In genomic region chr22:18077639-18078328, GRCh38 we compare ENCODE assay signal across 8 cellular contexts. TPM values are rescaled to one million over a fixed set of nuclear protein-coding genes. Genes with fewer than 3 reads are reported as not detected.
A peak's percentile ranks its signal among the peaks of the same experiment; 100 is the strongest.
DNase-seq lines count a peak whose midpoint lies in the region; ATAC-seq, FAIRE-seq and TF ChIP-seq lines count a peak whose summit lies in the region.

PEX26 (plus strand) TSS chr22:18077990; CDS start chr22:18078377, 387 bp downstream.

- peak within 1 kb of the TSS; percentile 69 for H3K27ac ChIP-seq in epithelial cell of prostate

- TF ChIP-seq CTCF in D721Med (IDR thresholded peaks at IDR 0.05; ENCODE audit: insufficient read depth, missing control alignments) = no peak

- FAIRE-seq in D721Med (lab: Jason Lieb, UNC) = no peak

- ATAC-seq in GM21515 (IDR thresholded peaks at IDR 0.05; ENCODE audit: unreplicated experiment) = peak; percentile 92

- DNase-seq in D721Med (ENCODE audit: insufficient read length, low spot score) (peak; percentile 79), HuH-7.5 (ENCODE audit: low spot score) (peak; percentile 92), OCI-M2 (lab: John Stamatoyannopoulos, UW; ENCODE audit: unreplicated experiment) (peak; percentile 37), activated T-cell treated with anti-CD3 and anti-CD28 coated beads for 48 hours (ENCODE audit: low read depth) (peak; percentile 91), epithelial cell of prostate (ENCODE audit: low read depth, low spot score) (peak; percentile 79), mucosa of gallbladder (ENCODE audit: low spot score) (peak; percentile 96)
- DNase-seq in stimulated activated CD8-positive, alpha-beta memory T cell treated with anti-CD3 and anti-CD28 coated beads, Interleukin-4, amount 100 ng/mL, for 4 hours (ENCODE audit: low read depth in 2 of 2, low spot score in 1 of 2) = peak; percentile 85 to 89

RNA-seq across cellular contexts. Expression of gene PEX26, which starts in this region (rescaled TPM):
- total RNA-seq in mucosa of gallbladder = 51.5 TPM

Comparison
In these comparisons a context has a peak if more than half of its experiments do, and no peak if none do; other contexts are left out.
1. Peak in every context shown above with its lines: DNase-seq, ATAC-seq and H3K27ac ChIP-seq.
2. DNase-seq: peak in every context shown above with its lines; median percentile 96 in mucosa of gallbladder; 92 in HuH-7.5; 91 in activated T-cell treated with anti-CD3 and anti-CD28 coated beads for 48 hours; 87 in stimulated activated CD8-positive, alpha-beta memory T cell treated with anti-CD3 and anti-CD28 coated beads, Interleukin-4, amount 100 ng/mL, for 4 hours; 79 in D721Med; 79 in epithelial cell of prostate; 37 in OCI-M2.